Comparison of ENCODE assay signal across 27 cellular contexts in genomic region chr11:64003807-64004589, GRCh38. TPM values are rescaled to one million over a fixed set of nuclear protein-coding genes. Genes with fewer than 3 reads are reported as not detected.
A peak's percentile ranks its signal among the peaks of the same experiment; 100 is the strongest.
DNase-seq lines count a peak whose midpoint lies in the region; ATAC-seq and TF ChIP-seq lines count a peak whose summit lies in the region.
"Had no signal": no experiment of that assay in that cellular context is flagged by ENCODE, and none has a peak within 500 bp of the region (broad histone marks: within the 10 kb centered on the region; RNA-seq: fewer than 3 reads in every experiment).

No MANE protein-coding gene starts in this region.

- H4K20me1 ChIP-seq in BLaER1: peaks cover 95% of the 10 kb centered on the region

- H3K27me3 Mint-ChIP-seq in chondrocyte (ENCODE audit: low read depth): no peaks in the 10 kb centered on the region

- no peaks in the 10 kb centered on the region for H3K9me3 ChIP-seq in BLaER1
- H3K9me3 ChIP-seq in Panc1 (ENCODE audit: control insufficient read depth, insufficient read depth, low read depth, low read length): no peaks in the 10 kb centered on the region
- H3K9me3 ChIP-seq: esophagus muscularis mucosa had no signal

- H3K4me1 ChIP-seq in BLaER1 (peaks cover 69% of the 10 kb centered on the region), Panc1 (ENCODE audit: control insufficient read depth, insufficient read depth, low read length) (peaks cover 61% of the 10 kb centered on the region)

- H3K4me1 Mint-ChIP-seq in chondrocyte (ENCODE audit: low read depth): peaks cover 23% of the 10 kb centered on the region

- no TSS peak for BruUV-seq in Panc1 (replicated peaks; lab: Mats Ljungman, UMichigan)

- TF ChIP-seq CTCF in Panc1 (IDR thresholded peaks at IDR 0.05) (no peak), chondrocyte (IDR thresholded peaks at IDR 0.05) (no peak)

- no peak for DNase-seq in Panc1 (ENCODE audit: low read depth, low spot score)
- DNase-seq in chondrocyte (ENCODE audit: low spot score): peak; percentile 86
- DNase-seq in kidney glomerular epithelial cell (lab: John Stamatoyannopoulos, UW): peak; percentile 3
- DNase-seq in anterior cingulate cortex (lab: John Stamatoyannopoulos, UW): no peak
- DNase-seq in activated CD8-positive, alpha-beta memory T cell treated with anti-CD3 and anti-CD28 coated beads, Interleukin-2, amount 50 U/mL, for 4 hours: no peak
- DNase-seq: activated naive CD4-positive, alpha-beta T cell treated with Interleukin-2 at 50 U/mL for 16 hours; activated T-cell treated with anti-CD3 and anti-CD28 coated beads, Interleukin-2, amount 50 U/mL, for 4 hours; amniotic stem cell; CD8-positive, alpha-beta T cell; effector CD4-positive, alpha-beta T cell; GOT3; IMR-90; islet precursor cell; NCI-H1436; NCI-H526 treated with DMSO at 0.1 percent for 48 hours; retina; stimulated activated CD4-positive, alpha-beta T cell treated with anti-CD3 and anti-CD28 coated beads, Interleukin-4, amount 100 ng/mL, for 1 hour; stimulated activated naive CD4-positive, alpha-beta T cell treated with Interleukin-2 at 50 U/mL for 16 hours had no signal

- peak; percentile 10 for ATAC-seq in Panc1
- no peak for ATAC-seq in GM21423 (IDR thresholded peaks at IDR 0.05; ENCODE audit: unreplicated experiment)
- ATAC-seq in GM21786 (IDR thresholded peaks at IDR 0.05; ENCODE audit: unreplicated experiment): no peak
- ATAC-seq: activated CD4-positive, CD25-positive, alpha-beta regulatory T cell treated with anti-CD3 and anti-CD28 coated beads, Interleukin-2, amount 50 U/mL, for 24 hours; activated CD8-positive, alpha-beta T cell treated with anti-CD3 and anti-CD28 coated beads for 36 hours; activated T-cell treated with anti-CD3 and anti-CD28 coated beads, Interleukin-2, amount 50 U/mL, for 4 hours; CD8-positive, alpha-beta T cell had no signal

- H3K36me3 ChIP-seq in BLaER1 (0 out of 2 replicates have a peak, but pooled peaks cover under 1% of the 10 kb centered on the region), Panc1 (ENCODE audit: control insufficient read depth, insufficient read depth, low read length) (no peaks in the 10 kb centered on the region)

- peak overlapping the region; percentile 97 for H3K4me2 ChIP-seq in BLaER1

- H3K4me3 Mint-ChIP-seq in chondrocyte (ENCODE audit: unreplicated experiment): no peak overlapping the region
- H3K4me3 Mint-ChIP-seq: activated CD8-positive, alpha-beta T cell treated with anti-CD3 and anti-CD28 coated beads for 36 hours; activated T-cell treated with anti-CD3 and anti-CD28 coated beads, Interleukin-2, amount 50 U/mL, for 4 hours; CD8-positive, alpha-beta T cell; central memory CD8-positive, alpha-beta T cell had no signal

- no peak overlapping the region for H3K9ac ChIP-seq in BLaER1

- no peak overlapping the region for H3K4me3 ChIP-seq in BLaER1
- no peak overlapping the region for H3K4me3 ChIP-seq in Panc1 (ENCODE audit: low read depth in 2 of 2, low read length in 2 of 2)
- H3K4me3 ChIP-seq: esophagus muscularis mucosa, lung had no signal

- peak overlapping the region; percentile 51 for H3K27ac ChIP-seq in BLaER1
- peak overlapping the region; percentile 46 for H3K27ac ChIP-seq in Panc1 (ENCODE audit: low read length)
- H3K27ac ChIP-seq: esophagus muscularis mucosa, HL-60 had no signal

- POLR2A ChIA-PET in Panc1 (lab: Charles Lee): interaction anchor here (0.7 kb wide), 1 partner anchor 822 kb away, joined by 4 read pairs; no protein-coding TSS in a partner anchor

- H3K9me3 Mint-ChIP-seq in chondrocyte (ENCODE audit: low read depth): no peaks in the 10 kb centered on the region
- H3K9me3 Mint-ChIP-seq: activated CD8-positive, alpha-beta T cell treated with anti-CD3 and anti-CD28 coated beads for 36 hours; activated T-cell treated with anti-CD3 and anti-CD28 coated beads, Interleukin-2, amount 50 U/mL, for 4 hours; CD8-positive, alpha-beta T cell; central memory CD8-positive, alpha-beta T cell had no signal

- CTCF ChIA-PET in Panc1 (lab: Charles Lee): interaction anchor here (1.5 kb wide), 1 partner anchor 145 kb away, joined by 5 read pairs; no protein-coding TSS in a partner anchor

- no peak overlapping the region for H3K27ac Mint-ChIP-seq in chondrocyte (ENCODE audit: unreplicated experiment)
- H3K27ac Mint-ChIP-seq: activated CD8-positive, alpha-beta T cell treated with anti-CD3 and anti-CD28 coated beads for 36 hours; CD8-positive, alpha-beta T cell had no signal

- intact Hi-C loops in Panc1 (cut with micrococcal nuclease; ENCODE audit: unreplicated experiment): no loop called here

- H3K36me3 Mint-ChIP-seq in chondrocyte (ENCODE audit: low read depth): no peaks in the 10 kb centered on the region
- H3K36me3 Mint-ChIP-seq: CD8-positive, alpha-beta T cell had no signal

- in situ Hi-C loops in Panc1 (cut with HindIII; ENCODE audit: low pct_unique_long_range_greater_than_20kb, low sequenced_read_pairs): loop anchor here (10.0 kb wide), 1 partner anchor 71 kb away; no protein-coding TSS in a partner anchor

- H3K27me3 ChIP-seq in BLaER1: peaks cover 43% of the 10 kb centered on the region
- no peaks in the 10 kb centered on the region for H3K27me3 ChIP-seq in Panc1 (ENCODE audit: control insufficient read depth, insufficient read depth, low read length)

RNA-seq across cellular contexts. Expression of gene OTUB1, which starts 17.8 kb away (rescaled TPM):
- total RNA-seq in Panc1 (2021; ENCODE audit: unreplicated experiment): 118 TPM
- polyA plus RNA-seq in Panc1 (2012; ENCODE audit: insufficient read length): 169 TPM
- total RNA-seq in chondrocyte: 51.6 to 58.6 TPM (median 52.2 TPM) in 3 replicates

RNA-seq across cellular contexts. Expression of gene COX8A, which starts 29.6 kb away (rescaled TPM):
- 613 TPM for total RNA-seq in Panc1 (2021; ENCODE audit: unreplicated experiment)
- 788 TPM for polyA plus RNA-seq in Panc1 (2012; ENCODE audit: insufficient read length)
- 220 to 245 TPM (median 240 TPM) in 3 replicates for total RNA-seq in chondrocyte

RNA-seq across cellular contexts. Expression of gene FLRT1, which starts 31.7 kb away (rescaled TPM):
- 0.51 TPM for total RNA-seq in Panc1 (2021; ENCODE audit: unreplicated experiment)
- polyA plus RNA-seq in Panc1 (2012; ENCODE audit: insufficient read length): 1.9 TPM
- 0.12 to 0.31 TPM (median 0.22 TPM) in 3 replicates for total RNA-seq in chondrocyte
- total RNA-seq: activated CD8-positive, alpha-beta T cell treated with anti-CD3 and anti-CD28 coated beads for 36 hours; activated T-cell treated with anti-CD3 and anti-CD28 coated beads, Interleukin-2, amount 50 U/mL, for 4 hours; CD8-positive, alpha-beta T cell had no signal

Comparison
In these comparisons a context has a peak if more than half of its experiments do, and no peak if none do; other contexts are left out.
1. DNase-seq: peak in chondrocyte (single experiment) and kidney glomerular epithelial cell (single experiment); none in Panc1 (single experiment), anterior cingulate cortex (0 of 58) and activated CD8-positive, alpha-beta memory T cell treated with anti-CD3 and anti-CD28 coated beads, Interleukin-2, amount 50 U/mL, for 4 hours (single experiment).